In genomic region chr11:77590194-77590591, GRCh38 we compare ENCODE assay signal across 1 cellular context.
TF ChIP-seq lines count a peak whose summit lies in the region.

No MANE protein-coding gene starts in this region.

TF ChIP-seq in GM12878, 131 proteins besides CTCF, POLR2A, EP300 and RAD21 (continued from another document):
- TF ChIP-seq ZZZ3 (IDR thresholded peaks at IDR 0.05; ENCODE audit: control insufficient read depth, insufficient read length, low read depth), result no peak
- no peak for TF ChIP-seq CBX5 (IDR thresholded peaks at IDR 0.05; ENCODE audit: low read depth)
- TF ChIP-seq RELA (IDR thresholded peaks at IDR 0.05; ENCODE audit: borderline replicate concordance, partially characterized antibody), result no peak
- no peak for TF ChIP-seq POLR2AphosphoS5 (IDR thresholded peaks at IDR 0.05; ENCODE audit: low read length)
- no peak for TF ChIP-seq IKZF1 (conservative IDR thresholded peaks at IDR 0.05)
- no peak for TF ChIP-seq ZBTB40 (IDR thresholded peaks at IDR 0.05; ENCODE audit: borderline replicate concordance)
- no peak for TF ChIP-seq SPI1 (IDR thresholded peaks at IDR 0.05; ENCODE audit: borderline replicate concordance, insufficient read depth, low read depth, low read length)
- TF ChIP-seq ZNF24 (IDR thresholded peaks at IDR 0.05), result no peak
